Comparison of ENCODE assay signal across 20 cellular contexts in the genomic region with DNA sequence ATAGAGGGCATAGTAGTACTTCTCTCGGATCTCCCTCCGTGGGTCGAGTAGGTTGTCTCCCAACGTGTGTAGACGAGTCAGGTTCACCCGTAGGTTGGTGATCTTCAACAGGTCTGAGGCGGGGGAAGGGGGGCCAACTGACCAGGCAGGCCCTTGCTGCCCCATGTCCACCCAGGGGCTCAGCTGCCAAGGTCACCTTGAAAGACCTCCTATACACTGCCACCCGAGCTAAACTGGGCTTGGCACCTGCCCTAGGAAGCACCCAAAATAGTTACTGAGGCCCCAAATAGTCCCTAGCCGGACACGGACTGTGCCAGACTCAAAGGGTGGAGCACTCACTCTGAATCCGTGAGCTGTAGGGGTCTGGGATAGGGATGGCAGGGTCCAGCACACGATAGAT. TPM values are rescaled to one million over a fixed set of nuclear protein-coding genes. Genes with fewer than 3 reads are reported as not detected.
DNase-seq lines count a peak whose midpoint lies in the region; ATAC-seq, FAIRE-seq and TF ChIP-seq lines count a peak whose summit lies in the region.
"Had no signal": no experiment of that assay in that cellular context is flagged by ENCODE, and none has a peak within 500 bp of the region (broad histone marks: within the 10 kb centered on the region; RNA-seq: fewer than 3 reads in every experiment).

No MANE protein-coding gene starts in this region.

- H3K36me3 ChIP-seq in HepG2 (replicated peaks in 1 of 2; ENCODE audit: control insufficient read depth in 1 of 2, insufficient read depth in 2 of 2, low read length in 2 of 2) (peaks cover 5 to 15% of the 10 kb centered on the region in 2 experiments; a peak in 2 of 5 replicates), right lobe of liver (peaks cover 0 to 7% (median 0%) of the 10 kb centered on the region in 4 donors), neuronal stem cell (replicated peaks in 1 of 2; ENCODE audit: control insufficient read depth in 2 of 2, insufficient read depth in 2 of 2, low read length in 2 of 2) (peaks cover 16 to 17% of the 10 kb centered on the region in 2 donors)
- H3K36me3 ChIP-seq: transverse colon had no signal

- TF ChIP-seq RAD21 in HepG2 (CRISPR knock-in tag; IDR thresholded peaks at IDR 0.05): no peak

- TF ChIP-seq POLR2A in HepG2 (IDR thresholded peaks at IDR 0.05; ENCODE audit: insufficient read depth in 1 of 2, low read depth in 2 of 2, low read length in 2 of 2) (no peak), right lobe of liver (IDR thresholded peaks at IDR 0.05) (no peak)

- H4K91ac ChIP-seq in neuronal stem cell (ENCODE audit: low read depth, low read length, poor library complexity): no peak overlapping the region

- H2AK5ac ChIP-seq in neuronal stem cell (ENCODE audit: low read depth, low read length): peak overlapping the region; percentile 82

- H2AFZ ChIP-seq in HepG2 (ENCODE audit: low read length): no peak overlapping the region
- H2AFZ ChIP-seq in neuronal stem cell (ENCODE audit: low read length): no peak overlapping the region

- no peak overlapping the region for H4K8ac ChIP-seq in neuronal stem cell (ENCODE audit: low read depth, low read length)

- no peak overlapping the region for H3K18ac ChIP-seq in neuronal stem cell (ENCODE audit: low read length)

- CTCF ChIA-PET in HepG2 (lab: Yijun Ruan, JAX; ENCODE audit: low intra/inter-chr PET ratio, low total read pairs): no interaction called here

- H3K27ac ChIP-seq in HepG2 (ENCODE audit: extremely low read length, insufficient read depth, low read length) (no peak overlapping the region), right lobe of liver (no peak overlapping the region), neuronal stem cell (replicated peaks; ENCODE audit: low read length) (no peak overlapping the region), caudate nucleus (ENCODE audit: low read depth, low read length) (no peak overlapping the region)

- intact Hi-C loops in HepG2 (cut with micrococcal nuclease; ENCODE audit: unreplicated experiment) (loop anchor here (5.0 kb wide), 1 partner anchor 39 kb away; a partner anchor contains a TSS), right lobe of liver (cut with DNase I) (no loop called here)

- no peak overlapping the region for H3K9ac ChIP-seq in HepG2 (ENCODE audit: insufficient read depth, low read depth, low read length)
- peak overlapping the region; percentile 45 for H3K9ac ChIP-seq in neuronal stem cell (ENCODE audit: low read depth, low read length, poor library complexity)

- peak overlapping the region; percentile 3 for H2BK15ac ChIP-seq in neuronal stem cell (ENCODE audit: low read length)

- H2BK120ac ChIP-seq in neuronal stem cell (ENCODE audit: low read depth, low read length): no peak overlapping the region

- H3K79me1 ChIP-seq in neuronal stem cell (ENCODE audit: low read depth, low read length): peaks cover 3% of the 10 kb centered on the region

- no peak overlapping the region for H3K23ac ChIP-seq in neuronal stem cell (ENCODE audit: low read depth, low read length, poor library complexity)

- H2BK5ac ChIP-seq in neuronal stem cell (ENCODE audit: low read length): peak overlapping the region; percentile 21

- peaks cover 15% of the 10 kb centered on the region for H3K79me2 ChIP-seq in HepG2 (ENCODE audit: insufficient read depth, low read length)

- no peaks in the 10 kb centered on the region for H4K20me1 ChIP-seq in HepG2 (ENCODE audit: insufficient read depth, low read length)

- in situ Hi-C loops in HepG2 (cut with HindIII; ENCODE audit: extremely low pct_ligation_motif_present, low pct_unique_long_range_greater_than_20kb): no loop called here

- no peak for TF ChIP-seq EP300 in HepG2 (IDR thresholded peaks at IDR 0.05; ENCODE audit: low read depth in 2 of 2, low read length in 2 of 2)
- no peak for TF ChIP-seq EP300 in HepG2 (CRISPR knock-in tag; IDR thresholded peaks at IDR 0.05; ENCODE audit: borderline replicate concordance)

- H3K4ac ChIP-seq in neuronal stem cell (ENCODE audit: low read length): no peak overlapping the region

- H3K4me2 ChIP-seq in HepG2 (ENCODE audit: low read depth, low read length) (peak overlapping the region; percentile 97), neuronal stem cell (ENCODE audit: insufficient read depth, low read length, poor library complexity, severe bottlenecking) (no peak overlapping the region)

- H3K27me3 ChIP-seq in HepG2 (ENCODE audit: control insufficient read depth in 1 of 2, insufficient read depth in 2 of 2, low read length in 2 of 2) (no peaks in the 10 kb centered on the region), right lobe of liver (no peaks in the 10 kb centered on the region), neuronal stem cell (ENCODE audit: control insufficient read depth in 3 of 3, insufficient read depth in 3 of 3, low read depth in 1 of 3, low read length in 3 of 3) (no peaks in the 10 kb centered on the region)
- H3K27me3 ChIP-seq: transverse colon had no signal

- no TSS peak for BruUV-seq in HepG2 (replicated peaks; lab: Mats Ljungman, UMichigan)

- FAIRE-seq in HepG2 (lab: Jason Lieb, UNC): no peak
- FAIRE-seq: RCC 7860, TTC549 had no signal

- POLR2A ChIA-PET in HepG2 (lab: Yijun Ruan, JAX): interaction anchor here (2.9 to 8.5 kb wide), 3 partner anchors 10 to 209 kb away, joined by 12 to 110 read pairs (median 70); a partner anchor contains a TSS

- 100% methylated on average over 7 of the region's 12 CpGs for WGBS in HepG2 (ENCODE audit: low lambda C conversion rate)
- WGBS in right lobe of liver (ENCODE audit: insufficient coverage, low coverage, low lambda C conversion rate, missing lambda C conversion rate): no CpG with 5 or more reads among the region's 12 CpGs
- WGBS in neuronal stem cell (ENCODE audit: extremely low coverage in 2 of 2, insufficient read length in 2 of 2, insufficient replicate concordance in 1 of 2), 2 donors: no CpG with 5 or more reads among the region's 12 CpGs

- no peak overlapping the region for H3K14ac ChIP-seq in neuronal stem cell (ENCODE audit: low read length)

- no peaks in the 10 kb centered on the region for H3K9me3 ChIP-seq in HepG2 (ENCODE audit: low read length)
- H3K9me3 ChIP-seq in right lobe of liver: no peaks in the 10 kb centered on the region
- no peaks in the 10 kb centered on the region for H3K9me3 ChIP-seq in neuronal stem cell (replicated peaks in 1 of 2; ENCODE audit: control insufficient read depth in 2 of 2, insufficient read depth in 1 of 2, low read depth in 1 of 2, low read length in 2 of 2)
- H3K9me3 ChIP-seq: spleen, transverse colon had no signal

- H2BK12ac ChIP-seq in neuronal stem cell (ENCODE audit: low read length): no peak overlapping the region

- no peak for TF ChIP-seq CTCF in HepG2 (CRISPR knock-in tag; IDR thresholded peaks at IDR 0.05)
- no peak for TF ChIP-seq CTCF in right lobe of liver (IDR thresholded peaks at IDR 0.05)
- TF ChIP-seq CTCF in foreskin fibroblast (IDR thresholded peaks at IDR 0.05; ENCODE audit: low read depth, low read length): no peak

- H3K4me1 ChIP-seq in HepG2 (ENCODE audit: insufficient read depth, low read length): peaks cover 34% of the 10 kb centered on the region
- H3K4me1 ChIP-seq in right lobe of liver: peaks cover 0 to 33% (median 12%) of the 10 kb centered on the region in 4 donors
- peaks cover 4 to 7% of the 10 kb centered on the region in 2 donors for H3K4me1 ChIP-seq in neuronal stem cell (ENCODE audit: control insufficient read depth in 2 of 2, insufficient read depth in 1 of 2, low read depth in 1 of 2, low read length in 2 of 2)

- ATAC-seq in HepG2 (no peak), right lobe of liver (no peak), GM21619 (IDR thresholded peaks at IDR 0.05; ENCODE audit: unreplicated experiment) (no peak), HG02571 (IDR thresholded peaks at IDR 0.05; ENCODE audit: unreplicated experiment) (no peak)
- ATAC-seq: HCT116 had no signal

- no peak for DNase-seq in HepG2 (ENCODE audit: low spot score)
- no peak for DNase-seq in right lobe of liver
- no peak for DNase-seq in foreskin fibroblast
- DNase-seq in neuronal stem cell (ENCODE audit: low spot score): no peak
- no peak for DNase-seq in caudate nucleus (lab: John Stamatoyannopoulos, UW)
- DNase-seq in stimulated activated CD8-positive, alpha-beta memory T cell treated with anti-CD3 and anti-CD28 coated beads, Interleukin-4, amount 100 ng/mL, for 48 hours: no peak
- DNase-seq: activated CD4-positive, alpha-beta T cell treated with anti-CD3 and anti-CD28 coated beads, Interleukin-2, amount 50 U/mL, for 1 hour; activated naive CD4-positive, alpha-beta T cell treated with Interleukin-2 at 50 U/mL for 16 hours; activated T-cell treated with anti-CD3 and anti-CD28 coated beads for 4 hours; CD4-positive, alpha-beta T cell; dermis blood vessel endothelial cell; hippocampal formation; NCI-H1417 treated with DMSO at 0.1 percent for 48 hours; spleen; transverse colon had no signal

- H3K4me3 ChIP-seq in HepG2 (replicated peaks in 1 of 3; ENCODE audit: insufficient read depth in 1 of 3, low read depth in 2 of 3, low read length in 3 of 3) (no peak overlapping the region), right lobe of liver (no peak overlapping the region), foreskin fibroblast (ENCODE audit: low read depth in 1 of 2, low read length in 2 of 2) (peak overlapping the region; percentile 67 to 79), neuronal stem cell (ENCODE audit: low read length in 2 of 2) (no peak overlapping the region)

RNA-seq across cellular contexts. Expression of a gene that starts 1.8 kb away (rescaled TPM):
- total RNA-seq in HepG2 (2016; rRNA removed; fragmentation: Illumina TruSeq; extraction: Trizol) (67.9 and 208 TPM in 2 replicates), right lobe of liver (100 to 1,000 TPM; 129 to 192 (median 163) TPM)
- total RNA-seq in HepG2 (2016; cell fraction: cytosol; rRNA removed; fragmentation: Illumina TruSeq; extraction: Trizol; ENCODE audit: low read depth): 13.5 and 15.2 TPM in 2 replicates
- total RNA-seq in HepG2 (2016; cell fraction: insoluble cytoplasmic fraction; rRNA removed; fragmentation: Illumina TruSeq; extraction: Trizol): 56.7 and 217 TPM in 2 replicates
- 16.6 and 17.9 TPM in 2 replicates for total RNA-seq in HepG2 (2016; cell fraction: membrane; rRNA removed; fragmentation: Illumina TruSeq; extraction: Trizol)
- total RNA-seq in HepG2 (2016; cell fraction: nucleus; rRNA removed; fragmentation: Illumina TruSeq; extraction: Trizol): 198 and 230 TPM in 2 replicates
- 443 and 619 TPM in 2 replicates for polyA plus RNA-seq in HepG2 (2011; rRNA removed)
- 165 and 171 TPM in 2 replicates for polyA plus RNA-seq in HepG2 (2011; cell fraction: cytosol; rRNA removed)
- polyA plus RNA-seq in HepG2 (2011; cell fraction: nucleus; rRNA removed): 2,056 and 2,231 TPM in 2 replicates
- 234 and 362 TPM in 2 replicates for polyA plus RNA-seq in HepG2 (2012)
- polyA plus RNA-seq in HepG2 (2016; cell fraction: cytosol; fragmentation: Illumina TruSeq; extraction: Trizol; ENCODE audit: low read depth): 7.4 and 10.4 TPM in 2 replicates
- 45.9 and 61.9 TPM in 2 replicates for polyA plus RNA-seq in HepG2 (2016; cell fraction: insoluble cytoplasmic fraction; fragmentation: Illumina TruSeq; extraction: Trizol; ENCODE audit: low read depth)
- polyA plus RNA-seq in HepG2 (2016; cell fraction: membrane; fragmentation: Illumina TruSeq; extraction: Trizol; ENCODE audit: low read depth): 9.9 and 13.5 TPM in 2 replicates
- polyA plus RNA-seq in HepG2 (2016; cell fraction: nucleus; fragmentation: Illumina TruSeq; extraction: Trizol; ENCODE audit: insufficient read depth, low read depth): 423 and 430 TPM in 2 replicates
- 13.3 and 724 TPM in 2 replicates for polyA minus RNA-seq in HepG2 (2011; rRNA and poly(A)+ RNA removed; ENCODE audit: low replicate concordance)
- polyA minus RNA-seq in HepG2 (2011; cell fraction: cytosol; rRNA and poly(A)+ RNA removed): 108 and 211 TPM in 2 replicates
- polyA minus RNA-seq in HepG2 (2011; cell fraction: nucleus; rRNA and poly(A)+ RNA removed): 147 and 217 TPM in 2 replicates
- polyA plus RNA-seq in neuronal stem cell (2013, experiment 1 of 2): 91.9 TPM
- polyA plus RNA-seq in neuronal stem cell (2013, experiment 2 of 2): 91.3 TPM

RNA-seq across cellular contexts. Expression of a gene that starts 10.4 kb away (rescaled TPM):
- total RNA-seq in HepG2 (2016; rRNA removed; fragmentation: Illumina TruSeq; extraction: Trizol) (31.7 and 33.8 TPM in 2 replicates), right lobe of liver (10 to 100 TPM; 28.0 to 39.0 (median 34.1) TPM)
- 3.2 and 3.3 TPM in 2 replicates for total RNA-seq in HepG2 (2016; cell fraction: cytosol; rRNA removed; fragmentation: Illumina TruSeq; extraction: Trizol; ENCODE audit: low read depth)
- total RNA-seq in HepG2 (2016; cell fraction: insoluble cytoplasmic fraction; rRNA removed; fragmentation: Illumina TruSeq; extraction: Trizol): 28.9 and 29.8 TPM in 2 replicates
- total RNA-seq in HepG2 (2016; cell fraction: membrane; rRNA removed; fragmentation: Illumina TruSeq; extraction: Trizol): 7.3 and 7.8 TPM in 2 replicates
- total RNA-seq in HepG2 (2016; cell fraction: nucleus; rRNA removed; fragmentation: Illumina TruSeq; extraction: Trizol): 30.6 and 33.3 TPM in 2 replicates
- polyA plus RNA-seq in HepG2 (2011; rRNA removed): 28.3 and 36.6 TPM in 2 replicates
- polyA plus RNA-seq in HepG2 (2011; cell fraction: cytosol; rRNA removed): 20.1 and 31.8 TPM in 2 replicates
- polyA plus RNA-seq in HepG2 (2011; cell fraction: nucleus; rRNA removed): 90.2 and 110 TPM in 2 replicates
- polyA plus RNA-seq in HepG2 (2012): 21.9 and 23.6 TPM in 2 replicates
- 0.88 and 1.7 TPM in 2 replicates for polyA plus RNA-seq in HepG2 (2016; cell fraction: cytosol; fragmentation: Illumina TruSeq; extraction: Trizol; ENCODE audit: low read depth)
- polyA plus RNA-seq in HepG2 (2016; cell fraction: insoluble cytoplasmic fraction; fragmentation: Illumina TruSeq; extraction: Trizol; ENCODE audit: low read depth): 19.6 and 20.4 TPM in 2 replicates
- polyA plus RNA-seq in HepG2 (2016; cell fraction: membrane; fragmentation: Illumina TruSeq; extraction: Trizol; ENCODE audit: low read depth): 2.9 and 3.5 TPM in 2 replicates
- 46.8 and 50.9 TPM in 2 replicates for polyA plus RNA-seq in HepG2 (2016; cell fraction: nucleus; fragmentation: Illumina TruSeq; extraction: Trizol; ENCODE audit: insufficient read depth, low read depth)
- 183 and 184 TPM in 2 replicates for polyA minus RNA-seq in HepG2 (2011; rRNA and poly(A)+ RNA removed; ENCODE audit: low replicate concordance)
- polyA minus RNA-seq in HepG2 (2011; cell fraction: cytosol; rRNA and poly(A)+ RNA removed): 23.4 and 29.4 TPM in 2 replicates
- 26.7 and 30.1 TPM in 2 replicates for polyA minus RNA-seq in HepG2 (2011; cell fraction: nucleus; rRNA and poly(A)+ RNA removed)
- polyA plus RNA-seq in neuronal stem cell (2013, experiment 1 of 2): 22.3 TPM
- 21.3 TPM for polyA plus RNA-seq in neuronal stem cell (2013, experiment 2 of 2)

RNA-seq across cellular contexts. Expression of a gene that starts 26.5 kb away (rescaled TPM):
- total RNA-seq in HepG2 (2016; rRNA removed; fragmentation: Illumina TruSeq; extraction: Trizol): 307 and 408 TPM in 2 replicates
- total RNA-seq in HepG2 (2016; cell fraction: cytosol; rRNA removed; fragmentation: Illumina TruSeq; extraction: Trizol; ENCODE audit: low read depth): 108 and 142 TPM in 2 replicates
- 307 and 376 TPM in 2 replicates for total RNA-seq in HepG2 (2016; cell fraction: insoluble cytoplasmic fraction; rRNA removed; fragmentation: Illumina TruSeq; extraction: Trizol)
- 314 and 352 TPM in 2 replicates for total RNA-seq in HepG2 (2016; cell fraction: membrane; rRNA removed; fragmentation: Illumina TruSeq; extraction: Trizol)
- 221 and 253 TPM in 2 replicates for total RNA-seq in HepG2 (2016; cell fraction: nucleus; rRNA removed; fragmentation: Illumina TruSeq; extraction: Trizol)
- polyA plus RNA-seq in HepG2 (2011; rRNA removed): 327 and 419 TPM in 2 replicates
- polyA plus RNA-seq in HepG2 (2011; cell fraction: cytosol; rRNA removed): 412 and 463 TPM in 2 replicates
- 959 and 1,022 TPM in 2 replicates for polyA plus RNA-seq in HepG2 (2011; cell fraction: nucleus; rRNA removed)
- polyA plus RNA-seq in HepG2 (2012): 332 and 451 TPM in 2 replicates
- polyA plus RNA-seq in HepG2 (2016; cell fraction: cytosol; fragmentation: Illumina TruSeq; extraction: Trizol; ENCODE audit: low read depth): 127 and 157 TPM in 2 replicates
- polyA plus RNA-seq in HepG2 (2016; cell fraction: insoluble cytoplasmic fraction; fragmentation: Illumina TruSeq; extraction: Trizol; ENCODE audit: low read depth): 340 and 376 TPM in 2 replicates
- 292 and 350 TPM in 2 replicates for polyA plus RNA-seq in HepG2 (2016; cell fraction: membrane; fragmentation: Illumina TruSeq; extraction: Trizol; ENCODE audit: low read depth)
- 430 and 462 TPM in 2 replicates for polyA plus RNA-seq in HepG2 (2016; cell fraction: nucleus; fragmentation: Illumina TruSeq; extraction: Trizol; ENCODE audit: insufficient read depth, low read depth)
- polyA minus RNA-seq in HepG2 (2011; rRNA and poly(A)+ RNA removed; ENCODE audit: low replicate concordance): 258 and 464 TPM in 2 replicates
- 175 and 228 TPM in 2 replicates for polyA minus RNA-seq in HepG2 (2011; cell fraction: cytosol; rRNA and poly(A)+ RNA removed)
- polyA minus RNA-seq in HepG2 (2011; cell fraction: nucleus; rRNA and poly(A)+ RNA removed): 194 and 201 TPM in 2 replicates
- total RNA-seq in right lobe of liver: 100 to 1,000 TPM in 2 of 6 experiments, 10 to 100 TPM in 4; 81.5 to 148 (median 93.5) TPM
- 407 TPM for polyA plus RNA-seq in neuronal stem cell (2013, experiment 1 of 2)
- 414 TPM for polyA plus RNA-seq in neuronal stem cell (2013, experiment 2 of 2)

RNA-seq across cellular contexts. Expression of a gene that starts 35.1 kb away (rescaled TPM):
- total RNA-seq in HepG2 (2016; rRNA removed; fragmentation: Illumina TruSeq; extraction: Trizol) (13.3 and 14.3 TPM in 2 replicates), right lobe of liver (10 to 100 TPM in 2 of 6 experiments, 1 to 10 TPM in 4; 8.0 to 18.9 (median 8.6) TPM)
- total RNA-seq in HepG2 (2016; cell fraction: cytosol; rRNA removed; fragmentation: Illumina TruSeq; extraction: Trizol; ENCODE audit: low read depth): 4.1 and 4.7 TPM in 2 replicates
- 12.6 and 13.9 TPM in 2 replicates for total RNA-seq in HepG2 (2016; cell fraction: insoluble cytoplasmic fraction; rRNA removed; fragmentation: Illumina TruSeq; extraction: Trizol)
- total RNA-seq in HepG2 (2016; cell fraction: membrane; rRNA removed; fragmentation: Illumina TruSeq; extraction: Trizol): 10.5 and 10.7 TPM in 2 replicates
- 9.0 and 9.1 TPM in 2 replicates for total RNA-seq in HepG2 (2016; cell fraction: nucleus; rRNA removed; fragmentation: Illumina TruSeq; extraction: Trizol)
- polyA plus RNA-seq in HepG2 (2011; rRNA removed): 9.7 and 14.9 TPM in 2 replicates
- polyA plus RNA-seq in HepG2 (2011; cell fraction: cytosol; rRNA removed): 11.8 and 15.0 TPM in 2 replicates
- polyA plus RNA-seq in HepG2 (2011; cell fraction: nucleus; rRNA removed): 12.1 and 12.2 TPM in 2 replicates
- polyA plus RNA-seq in HepG2 (2012): 6.4 and 7.7 TPM in 2 replicates
- polyA plus RNA-seq in HepG2 (2016; cell fraction: cytosol; fragmentation: Illumina TruSeq; extraction: Trizol; ENCODE audit: low read depth): 2.1 and 3.0 TPM in 2 replicates
- polyA plus RNA-seq in HepG2 (2016; cell fraction: insoluble cytoplasmic fraction; fragmentation: Illumina TruSeq; extraction: Trizol; ENCODE audit: low read depth): 15.2 TPM in 2 replicates
- polyA plus RNA-seq in HepG2 (2016; cell fraction: membrane; fragmentation: Illumina TruSeq; extraction: Trizol; ENCODE audit: low read depth): 5.5 and 5.6 TPM in 2 replicates
- 9.9 and 12.2 TPM in 2 replicates for polyA plus RNA-seq in HepG2 (2016; cell fraction: nucleus; fragmentation: Illumina TruSeq; extraction: Trizol; ENCODE audit: insufficient read depth, low read depth)
- polyA minus RNA-seq in HepG2 (2011; rRNA and poly(A)+ RNA removed; ENCODE audit: low replicate concordance): 56.3 and 64.8 TPM in 2 replicates
- 9.1 and 9.9 TPM in 2 replicates for polyA minus RNA-seq in HepG2 (2011; cell fraction: cytosol; rRNA and poly(A)+ RNA removed)
- 24.2 and 24.7 TPM in 2 replicates for polyA minus RNA-seq in HepG2 (2011; cell fraction: nucleus; rRNA and poly(A)+ RNA removed)
- 17.1 TPM for polyA plus RNA-seq in neuronal stem cell (2013, experiment 1 of 2)
- polyA plus RNA-seq in neuronal stem cell (2013, experiment 2 of 2): 16.2 TPM

RNA-seq across cellular contexts. Expression of a gene that starts 37.2 kb away (rescaled TPM):
- total RNA-seq in HepG2 (2016; rRNA removed; fragmentation: Illumina TruSeq; extraction: Trizol) (35.5 and 52.6 TPM in 2 replicates), right lobe of liver (10 to 100 TPM; 21.9 to 35.7 (median 31.7) TPM)
- 266 and 294 TPM in 2 replicates for total RNA-seq in HepG2 (2016; cell fraction: cytosol; rRNA removed; fragmentation: Illumina TruSeq; extraction: Trizol; ENCODE audit: low read depth)
- 33.2 and 51.7 TPM in 2 replicates for total RNA-seq in HepG2 (2016; cell fraction: insoluble cytoplasmic fraction; rRNA removed; fragmentation: Illumina TruSeq; extraction: Trizol)
- total RNA-seq in HepG2 (2016; cell fraction: membrane; rRNA removed; fragmentation: Illumina TruSeq; extraction: Trizol): 41.6 and 44.2 TPM in 2 replicates
- 41.5 and 47.9 TPM in 2 replicates for total RNA-seq in HepG2 (2016; cell fraction: nucleus; rRNA removed; fragmentation: Illumina TruSeq; extraction: Trizol)
- 97.3 and 102 TPM in 2 replicates for polyA plus RNA-seq in HepG2 (2011; rRNA removed)
- 42.9 and 53.6 TPM in 2 replicates for polyA plus RNA-seq in HepG2 (2011; cell fraction: cytosol; rRNA removed)
- polyA plus RNA-seq in HepG2 (2011; cell fraction: nucleus; rRNA removed): 255 and 263 TPM in 2 replicates
- polyA plus RNA-seq in HepG2 (2012): 28.8 and 36.3 TPM in 2 replicates
- polyA plus RNA-seq in HepG2 (2016; cell fraction: cytosol; fragmentation: Illumina TruSeq; extraction: Trizol; ENCODE audit: low read depth): 2.6 and 2.7 TPM in 2 replicates
- polyA plus RNA-seq in HepG2 (2016; cell fraction: insoluble cytoplasmic fraction; fragmentation: Illumina TruSeq; extraction: Trizol; ENCODE audit: low read depth): 36.0 and 40.4 TPM in 2 replicates
- polyA plus RNA-seq in HepG2 (2016; cell fraction: membrane; fragmentation: Illumina TruSeq; extraction: Trizol; ENCODE audit: low read depth): 7.9 and 8.4 TPM in 2 replicates
- 124 and 129 TPM in 2 replicates for polyA plus RNA-seq in HepG2 (2016; cell fraction: nucleus; fragmentation: Illumina TruSeq; extraction: Trizol; ENCODE audit: insufficient read depth, low read depth)
- polyA minus RNA-seq in HepG2 (2011; rRNA and poly(A)+ RNA removed; ENCODE audit: low replicate concordance): 112 and 145 TPM in 2 replicates
- polyA minus RNA-seq in HepG2 (2011; cell fraction: cytosol; rRNA and poly(A)+ RNA removed): 63.6 and 68.3 TPM in 2 replicates
- polyA minus RNA-seq in HepG2 (2011; cell fraction: nucleus; rRNA and poly(A)+ RNA removed): 49.3 and 63.3 TPM in 2 replicates
- polyA plus RNA-seq in neuronal stem cell (2013, experiment 1 of 2): 101 TPM
- 102 TPM for polyA plus RNA-seq in neuronal stem cell (2013, experiment 2 of 2)

Comparison
In these comparisons a context has a peak if more than half of its experiments do, and no peak if none do; other contexts are left out.
1. H3K4me3 ChIP-seq: peak in foreskin fibroblast (2 of 2); none in HepG2 (0 of 3), right lobe of liver (0 of 3) and neuronal stem cell (0 of 2).